ENCODE assay signal across 8 cellular contexts in the genomic region with DNA sequence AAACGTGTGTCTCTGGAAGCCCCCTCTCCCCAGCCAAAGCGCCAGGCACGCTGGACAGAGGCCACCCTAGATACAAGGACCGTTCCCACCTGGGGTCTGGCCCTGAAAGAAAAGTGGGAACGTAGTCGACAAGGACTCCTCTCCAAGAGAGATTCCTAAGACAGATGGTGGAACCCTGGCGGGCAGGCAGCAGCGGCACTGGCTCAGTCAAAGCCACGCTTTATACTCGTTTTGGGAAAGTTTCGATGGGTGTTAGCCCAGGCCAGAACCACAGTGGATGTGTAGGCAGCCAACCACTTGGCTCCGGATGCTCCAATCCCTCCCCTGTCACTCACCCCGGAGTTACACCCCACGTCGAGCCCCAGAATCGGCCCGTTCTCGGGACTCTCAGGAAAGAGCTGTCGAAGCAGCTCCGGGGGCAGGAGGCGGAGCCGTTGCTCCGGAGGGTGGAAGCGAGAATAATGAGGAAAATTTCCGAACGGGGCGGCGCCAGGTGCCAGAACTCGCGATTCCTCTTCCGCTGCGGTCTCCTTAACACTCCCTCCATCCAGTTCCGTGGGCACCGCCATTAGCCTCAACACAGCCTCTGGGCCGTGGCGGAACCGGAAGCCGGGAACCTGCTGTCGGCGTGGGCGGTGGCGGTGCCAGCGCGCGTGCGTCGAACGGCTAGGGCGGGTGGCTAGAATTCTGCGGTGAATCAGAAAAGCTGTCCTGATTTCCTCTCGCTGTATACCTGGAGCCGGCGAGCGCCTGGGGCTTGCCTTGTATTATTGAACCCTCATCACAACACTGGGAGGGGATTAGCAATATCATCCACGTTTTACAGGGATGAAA. TPM values are rescaled to one million over a fixed set of nuclear protein-coding genes. Genes with fewer than 3 reads are reported as not detected.
A peak's percentile ranks its signal among the peaks of the same experiment; 100 is the strongest.
DNase-seq lines count a peak whose midpoint lies in the region; ATAC-seq and TF ChIP-seq lines count a peak whose summit lies in the region.

A gene with protein sequence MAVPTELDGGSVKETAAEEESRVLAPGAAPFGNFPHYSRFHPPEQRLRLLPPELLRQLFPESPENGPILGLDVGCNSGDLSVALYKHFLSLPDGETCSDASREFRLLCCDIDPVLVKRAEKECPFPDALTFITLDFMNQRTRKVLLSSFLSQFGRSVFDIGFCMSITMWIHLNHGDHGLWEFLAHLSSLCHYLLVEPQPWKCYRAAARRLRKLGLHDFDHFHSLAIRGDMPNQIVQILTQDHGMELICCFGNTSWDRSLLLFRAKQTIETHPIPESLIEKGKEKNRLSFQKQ (minus strand): TSS at position 588 of the 834 bp plus-strand sequence. CDS start 19 bp downstream, at position 569.

- intact Hi-C loops in IMR-90 (cut with micrococcal nuclease), result no loop called here
- intact Hi-C loops in OCI-LY7 (cut with micrococcal nuclease; ENCODE audit: unreplicated experiment), result loop anchor here (5.0 kb wide), 2 partner anchors 220 to 380 kb away; a partner anchor contains a TSS

- TF ChIP-seq RAD21 in IMR-90 (IDR thresholded peaks at IDR 0.05; ENCODE audit: low read length), result no peak

- peak within 1 kb of the TSS; percentile 90 for H2AK9ac ChIP-seq in IMR-90 (replicated peaks; ENCODE audit: low read depth, low read length, poor library complexity)

- H3K9me3 ChIP-seq in IMR-90 (ENCODE audit: control insufficient read depth, insufficient read depth, low read length), result no peaks in the 10 kb centered on the region
- H3K9me3 ChIP-seq in OCI-LY7 (ENCODE audit: low read length), result no peaks in the 10 kb centered on the region
- H3K9me3 ChIP-seq in muscle layer of colon (ENCODE audit: low read length), result no peaks in the 10 kb centered on the region

- H3K4me1 ChIP-seq in IMR-90 (ENCODE audit: control insufficient read depth, insufficient read depth, low read length) (peaks cover 5% of the 10 kb centered on the region), OCI-LY7 (ENCODE audit: insufficient read depth, low read length, poor library complexity, severe bottlenecking) (peaks cover 34% of the 10 kb centered on the region), muscle layer of colon (ENCODE audit: insufficient read depth, low read length) (peaks cover 15% of the 10 kb centered on the region)

- H2BK5ac ChIP-seq in IMR-90 (ENCODE audit: low read depth, low read length, poor library complexity, severe bottlenecking), result peak within 1 kb of the TSS; percentile 77

- TSS peak; percentile 45 for BruUV-seq in IMR-90 (replicated peaks; lab: Mats Ljungman, UMichigan)
- TSS peak; percentile 91 for BruUV-seq in OCI-LY7 (replicated peaks; lab: Mats Ljungman, UMichigan)

- H2AFZ ChIP-seq in IMR-90 (replicated peaks; ENCODE audit: low read length, poor library complexity), result peak within 1 kb of the TSS; percentile 84
- H2AFZ ChIP-seq in OCI-LY7 (ENCODE audit: low read length), result peak within 1 kb of the TSS; percentile 96

- in situ Hi-C loops in IMR-90 (cut with MboI; ENCODE audit: low sequenced_read_pairs), result no loop called here

- H3K9me1 ChIP-seq in IMR-90 (ENCODE audit: insufficient read depth, low read length), result peaks cover 3% of the 10 kb centered on the region; the same call in 1 of the 2 replicates

- H3K9ac ChIP-seq in IMR-90 (ENCODE audit: low read depth, low read length) (peak within 1 kb of the TSS; percentile 92), muscle layer of colon (ENCODE audit: low read length) (peak within 1 kb of the TSS; percentile 98)

- POLR2A ChIA-PET in IMR-90 (lab: Charles Lee; ENCODE audit: unreplicated experiment) (interaction anchor here (0.5 to 1.3 kb wide), 3 partner anchors 9 to 135 kb away, joined by 4 to 5 read pairs (median 4); a partner anchor contains a TSS), OCI-LY7 (lab: Charles Lee) (interaction anchor here (0.6 to 2.0 kb wide), 5 partner anchors 14 to 1188 kb away, joined by 3 to 5 read pairs (median 3); a partner anchor contains a TSS)

- peak; percentile 84 for DNase-seq in DMS 273 treated with DMSO at 0.1 percent for 48 hours (lab: John Stamatoyannopoulos, UW)
- peak; percentile 91 for DNase-seq in IMR-90
- DNase-seq in OCI-LY7 (ENCODE audit: low spot score), result peak; percentile 89
- DNase-seq in activated T-cell treated with anti-CD3 and anti-CD28 coated beads for 48 hours (ENCODE audit: low read depth), result peak; percentile 96
- DNase-seq in epithelial cell of proximal tubule (ENCODE audit: low read depth), result peak; percentile 53
- DNase-seq in stimulated activated CD8-positive, alpha-beta memory T cell treated with anti-CD3 and anti-CD28 coated beads, Interleukin-7, amount 100 ng/mL, for 1 hour (ENCODE audit: low read depth in 2 of 2), result peak; percentile 80 to 84

- peaks cover 14% of the 10 kb centered on the region; the same call in 1 of the 2 replicates for H3K79me2 ChIP-seq in OCI-LY7 (ENCODE audit: insufficient read depth, low read depth, low read length)

- ATAC-seq in GM21529 (IDR thresholded peaks at IDR 0.05; ENCODE audit: unreplicated experiment) (peak; percentile 88), IMR-90 (ENCODE audit: low read depth) (peak; percentile 96)

- no peak within 1 kb of the TSS for H2BK20ac ChIP-seq in IMR-90 (ENCODE audit: low read depth, low read length)

- H3K18ac ChIP-seq in IMR-90 (ENCODE audit: low read depth, low read length), result peak within 1 kb of the TSS; percentile 51

- CTCF ChIA-PET in IMR-90 (lab: Yijun Ruan, JAX) (interaction anchor here (1.0 kb wide), 1 partner anchor 57 kb away, joined by 3 read pairs; no protein-coding TSS in a partner anchor), OCI-LY7 (lab: Charles Lee; ENCODE audit: unreplicated experiment) (interaction anchor here (0.6 to 1.0 kb wide), 2 partner anchors 25 to 85 kb away, joined by 3 to 4 read pairs; no protein-coding TSS in a partner anchor)

- H2BK120ac ChIP-seq in IMR-90 (ENCODE audit: low read depth, low read length), result peak within 1 kb of the TSS; percentile 65

- H4K20me1 ChIP-seq in IMR-90 (ENCODE audit: insufficient read depth, low read length) (no peaks in the 10 kb centered on the region), OCI-LY7 (ENCODE audit: insufficient read depth, low read length) (no peaks in the 10 kb centered on the region)

- no peaks in the 10 kb centered on the region for H3K9me2 ChIP-seq in OCI-LY7 (ENCODE audit: insufficient read depth, low read length)

- peak within 1 kb of the TSS; percentile 97 to 98 for H4K8ac ChIP-seq in IMR-90 (ENCODE audit: low read depth in 2 of 2, low read length in 2 of 2)

- peak within 1 kb of the TSS; percentile 86 for H3K56ac ChIP-seq in IMR-90 (ENCODE audit: extremely low read depth, insufficient read depth, low read length)

- peaks cover 6 to 39% of the 10 kb centered on the region in 2 experiments; a peak in 3 of 4 replicates for H3K79me1 ChIP-seq in IMR-90 (ENCODE audit: low read depth in 1 of 2, low read length in 2 of 2)

- H3K36me3 ChIP-seq in IMR-90 (ENCODE audit: control insufficient read depth, insufficient read depth, low read length) (peaks cover 2% of the 10 kb centered on the region; the same call in 1 of the 2 replicates), OCI-LY7 (ENCODE audit: insufficient read depth, low read length) (peaks cover 4% of the 10 kb centered on the region; the same call in 1 of the 2 replicates), muscle layer of colon (ENCODE audit: insufficient read depth, low read length) (peaks cover 10% of the 10 kb centered on the region)

- H3K4me3 ChIP-seq in IMR-90 (ENCODE audit: insufficient read depth, low read depth, low read length), result peak within 1 kb of the TSS; percentile 71
- H3K4me3 ChIP-seq in OCI-LY7 (ENCODE audit: low read depth, low read length, poor library complexity, severe bottlenecking), result peak within 1 kb of the TSS; percentile 92
- peak within 1 kb of the TSS; percentile 83 for H3K4me3 ChIP-seq in epithelial cell of proximal tubule (ENCODE audit: low read depth, low read length)
- H3K4me3 ChIP-seq in muscle layer of colon (ENCODE audit: low read depth in 1 of 2, low read length in 2 of 2), result peak within 1 kb of the TSS; percentile 93 to 98

- TF ChIP-seq POLR2A in IMR-90 (IDR thresholded peaks at IDR 0.05; ENCODE audit: low read depth, low read length), result peak; percentile 83

- H3K27ac ChIP-seq in IMR-90 (ENCODE audit: insufficient read depth, low read length), result peak within 1 kb of the TSS; percentile 81
- peak within 1 kb of the TSS; percentile 74 for H3K27ac ChIP-seq in OCI-LY7 (ENCODE audit: low read depth, low read length, poor library complexity, severe bottlenecking)
- peak within 1 kb of the TSS; percentile 93 for H3K27ac ChIP-seq in muscle layer of colon (ENCODE audit: low read depth, low read length)

- peak within 1 kb of the TSS; percentile 68 for H4K91ac ChIP-seq in IMR-90 (ENCODE audit: insufficient read depth, low read depth, low read length)

- peak within 1 kb of the TSS; percentile 89 for H3K23ac ChIP-seq in IMR-90 (ENCODE audit: low read depth, low read length)

- peaks cover 6% of the 10 kb centered on the region; the same call in 1 of the 2 replicates for H3K27me3 ChIP-seq in IMR-90 (ENCODE audit: control insufficient read depth, insufficient read depth, low read length)
- H3K27me3 ChIP-seq in muscle layer of colon (ENCODE audit: control insufficient read depth in 1 of 2, insufficient read depth in 2 of 2, low read length in 2 of 2), result no peaks in the 10 kb centered on the region

- 4% methylated on average over 9 of the region's 55 CpGs; no CpG with 5 or more reads in 1 of the 2 experiments for WGBS in IMR-90 (ENCODE audit: extremely low coverage in 2 of 2, insufficient read length in 1 of 2), 2 experiments

- H2AK5ac ChIP-seq in IMR-90 (ENCODE audit: low read depth, low read length), result peak within 1 kb of the TSS; percentile 93

- H3K14ac ChIP-seq in IMR-90 (replicated peaks; ENCODE audit: low read depth, low read length), result peak within 1 kb of the TSS; percentile 97

- dilution Hi-C loops in IMR-90 (cut with HindIII; ENCODE audit: low sequenced_read_pairs, unreplicated experiment), result no loop called here

- H4K5ac ChIP-seq in IMR-90 (ENCODE audit: low read depth, low read length), result peak within 1 kb of the TSS; percentile 71

- peak within 1 kb of the TSS; percentile 99 for H3K4me2 ChIP-seq in IMR-90 (ENCODE audit: low read depth, low read length)
- H3K4me2 ChIP-seq in OCI-LY7 (ENCODE audit: low read length), result peak within 1 kb of the TSS; percentile 96

- peak within 1 kb of the TSS; percentile 22; the same call in 1 of the 3 replicates for H2BK15ac ChIP-seq in IMR-90 (ENCODE audit: low read depth, low read length)

- peak within 1 kb of the TSS; percentile 86 for H3K4ac ChIP-seq in IMR-90 (ENCODE audit: low read depth, low read length)

- TF ChIP-seq CTCF in IMR-90 (conservative IDR thresholded peaks at IDR 0.05; ENCODE audit: low read depth, low read length), result no peak
- no peak for TF ChIP-seq CTCF in OCI-LY7 (conservative IDR thresholded peaks at IDR 0.05; ENCODE audit: low read length)
- no peak for TF ChIP-seq CTCF in epithelial cell of proximal tubule (conservative IDR thresholded peaks at IDR 0.05; ENCODE audit: low read depth, low read length)

RNA-seq across cellular contexts. Expression of the gene that starts here (rescaled TPM):
- total RNA-seq in IMR-90 (2012; rRNA removed), result 2.3 and 2.5 TPM in 2 replicates
- 1.7 and 2.3 TPM in 2 replicates for polyA plus RNA-seq in IMR-90 (2012; rRNA removed)
- polyA plus RNA-seq in IMR-90 (2012; cell fraction: cytosol; rRNA removed), result 0.78 and 1.1 TPM in 2 replicates
- polyA plus RNA-seq in IMR-90 (2012; cell fraction: nucleus; rRNA removed; ENCODE audit: low replicate concordance), result 0.88 and 1.3 TPM in 2 replicates
- 7.5 and 8.4 TPM in 2 replicates for total RNA-seq in OCI-LY7 (2014; rRNA removed; shearing (Covaris generic))
- 9.7 and 10.1 TPM in 2 replicates for total RNA-seq in OCI-LY7 (2022)
- 1.7 and 7.1 TPM in 2 replicates for total RNA-seq in epithelial cell of proximal tubule

Comparison
In these comparisons a context has a peak if more than half of its experiments do, and no peak if none do; other contexts are left out.
1. Peak in every context shown above with its lines: DNase-seq, ATAC-seq, H3K4me3 ChIP-seq and H3K27ac ChIP-seq.